In the genomic region with DNA sequence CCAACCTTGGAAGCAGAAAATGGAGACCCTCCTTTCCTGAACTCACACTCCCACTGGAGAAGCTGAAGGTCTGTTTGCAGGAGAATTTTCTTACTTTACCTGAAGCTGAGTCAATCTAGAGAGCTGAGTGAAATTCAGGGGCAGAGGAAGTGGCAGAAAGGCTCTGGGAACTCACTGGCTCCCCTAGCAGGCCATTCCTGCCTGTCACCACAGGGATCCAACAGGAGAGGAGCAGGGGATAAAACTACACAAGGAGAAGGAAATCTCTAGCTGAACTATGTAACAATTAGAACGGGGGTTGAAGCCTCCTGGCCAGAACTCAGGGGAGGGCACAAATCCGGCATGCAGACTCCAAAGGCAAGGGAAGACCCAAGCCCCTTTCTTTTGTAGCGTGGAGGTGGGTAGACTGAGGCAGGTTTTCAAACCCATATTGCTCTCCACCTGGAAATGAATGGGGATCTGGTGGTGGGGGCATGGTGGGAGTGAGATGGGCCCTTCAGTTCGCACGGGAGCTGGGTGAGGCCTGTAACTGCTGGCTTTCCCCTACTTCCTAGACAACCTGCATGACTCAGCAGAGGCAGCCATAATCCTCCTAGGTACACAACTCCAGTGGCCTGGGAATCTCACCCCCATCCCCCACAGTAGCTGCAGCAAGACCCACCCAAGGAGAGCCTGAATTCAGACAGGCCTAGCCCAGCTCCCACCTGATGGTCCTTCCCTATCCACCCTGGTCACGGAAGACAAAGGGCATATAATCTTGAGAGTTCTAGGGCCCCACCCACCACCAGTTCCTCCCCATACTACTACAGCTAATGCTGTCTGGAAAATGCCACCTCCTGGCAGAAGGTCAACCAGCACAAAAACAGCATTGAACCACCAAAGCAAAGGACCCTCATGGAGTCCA, we compare ENCODE assay signal across 15 cellular contexts.
DNase-seq lines count a peak whose midpoint lies in the region; ATAC-seq and TF ChIP-seq lines count a peak whose summit lies in the region.
"Had no signal": no experiment of that assay in that cellular context is flagged by ENCODE, and none has a peak within 500 bp of the region (broad histone marks: within the 10 kb centered on the region; RNA-seq: fewer than 3 reads in every experiment).

No MANE protein-coding gene starts in this region.

- no peak overlapping the region for H3K23ac ChIP-seq in neuronal stem cell (ENCODE audit: low read depth, low read length, poor library complexity)

- H3K27me3 Mint-ChIP-seq in activated T-cell treated with anti-CD3 and anti-CD28 coated beads, Interleukin-2, amount 50 U/mL, for 4 hours (ENCODE audit: low read depth): no peaks in the 10 kb centered on the region
- H3K27me3 Mint-ChIP-seq in T-helper 17 cell: no peaks in the 10 kb centered on the region
- H3K27me3 Mint-ChIP-seq: naive B cell, progenitor cell of endocrine pancreas had no signal

- no peak overlapping the region for H4K91ac ChIP-seq in neuronal stem cell (ENCODE audit: low read depth, low read length, poor library complexity)

- H2BK5ac ChIP-seq in neuronal stem cell (ENCODE audit: low read length): no peak overlapping the region

- no peaks in the 10 kb centered on the region for H3K4me1 ChIP-seq in neuronal stem cell (ENCODE audit: control insufficient read depth in 2 of 2, insufficient read depth in 1 of 2, low read depth in 1 of 2, low read length in 2 of 2)
- H3K4me1 ChIP-seq in SK-N-SH (ENCODE audit: control insufficient read depth in 1 of 2, insufficient read depth in 2 of 2, low read depth in 1 of 2, low read length in 1 of 2): peaks cover 0 to 2% of the 10 kb centered on the region in 2 experiments; a peak in 2 of 4 replicates

- H3K4me3 ChIP-seq in neuronal stem cell (ENCODE audit: low read length in 2 of 2) (no peak overlapping the region), SK-N-SH (ENCODE audit: low read depth in 2 of 2, low read length in 1 of 2) (no peak overlapping the region)

- H4K20me1 ChIP-seq in SK-N-SH (ENCODE audit: insufficient read depth): no peaks in the 10 kb centered on the region

- H3K9ac ChIP-seq in neuronal stem cell (ENCODE audit: low read depth, low read length, poor library complexity) (no peak overlapping the region), SK-N-SH (no peak overlapping the region)

- H2BK12ac ChIP-seq in neuronal stem cell (ENCODE audit: low read length): no peak overlapping the region

- H3K14ac ChIP-seq in neuronal stem cell (ENCODE audit: low read length): no peak overlapping the region

- TF ChIP-seq EP300 in SK-N-SH (IDR thresholded peaks at IDR 0.05; ENCODE audit: borderline replicate concordance in 1 of 2, low read depth in 1 of 2, low read length in 1 of 2): no peak

- no peak overlapping the region for H2AFZ ChIP-seq in neuronal stem cell (ENCODE audit: low read length)
- H2AFZ ChIP-seq in SK-N-SH (ENCODE audit: low read depth): no peak overlapping the region

- ATAC-seq in activated T-cell treated with anti-CD3 and anti-CD28 coated beads, Interleukin-2, amount 50 U/mL, for 4 hours: no peak
- no peak for ATAC-seq in T-helper 17 cell
- no peak for ATAC-seq in GM18907 (IDR thresholded peaks at IDR 0.05; ENCODE audit: unreplicated experiment)
- ATAC-seq: HCT116 had no signal

- DNase-seq in activated T-cell treated with anti-CD3 and anti-CD28 coated beads, Interleukin-2, amount 50 U/mL, for 4 hours: no peak
- DNase-seq in activated T-cell treated with anti-CD3 and anti-CD28 coated beads for 4 hours (no peak), T-helper 17 cell (no peak), cerebellar cortex (ENCODE audit: low spot score) (peak; percentile 50), neuronal stem cell (ENCODE audit: low spot score) (no peak), HuH-7 (ENCODE audit: low spot score) (no peak), SK-N-SH (no peak)
- DNase-seq: aorta, mammary epithelial cell, naive B cell, NCI-H526, T-helper 9 cell had no signal

- no peaks in the 10 kb centered on the region for H3K9me2 ChIP-seq in SK-N-SH

- no peak for TF ChIP-seq CTCF in SK-N-SH (IDR thresholded peaks at IDR 0.05)

- H3K27ac ChIP-seq in neuronal stem cell (replicated peaks; ENCODE audit: low read length) (no peak overlapping the region), SK-N-SH (ENCODE audit: low read depth in 2 of 2, low read length in 1 of 2) (no peak overlapping the region)

- no peak overlapping the region for H3K4ac ChIP-seq in neuronal stem cell (ENCODE audit: low read length)

- H3K4me2 ChIP-seq in neuronal stem cell (ENCODE audit: insufficient read depth, low read length, poor library complexity, severe bottlenecking) (no peak overlapping the region), SK-N-SH (no peak overlapping the region)

- no peak overlapping the region for H4K8ac ChIP-seq in neuronal stem cell (ENCODE audit: low read depth, low read length)

- no peaks in the 10 kb centered on the region for H3K9me3 Mint-ChIP-seq in activated T-cell treated with anti-CD3 and anti-CD28 coated beads, Interleukin-2, amount 50 U/mL, for 4 hours

- H3K36me3 ChIP-seq in neuronal stem cell (replicated peaks in 1 of 2; ENCODE audit: control insufficient read depth in 2 of 2, insufficient read depth in 2 of 2, low read length in 2 of 2): no peaks in the 10 kb centered on the region
- H3K36me3 ChIP-seq in SK-N-SH (replicated peaks in 1 of 2; ENCODE audit: control insufficient read depth in 1 of 2, insufficient read depth in 2 of 2, low read length in 1 of 2): no peaks in the 10 kb centered on the region

- peak overlapping the region; percentile 11 for H3K18ac ChIP-seq in neuronal stem cell (ENCODE audit: low read length)

- WGBS in neuronal stem cell (ENCODE audit: extremely low coverage in 2 of 2, insufficient read length in 2 of 2, insufficient replicate concordance in 1 of 2), 2 donors: no CpG with 5 or more reads among the region's 6 CpGs
- 96% methylated on average over 6 of the region's 6 CpGs for WGBS in SK-N-SH (ENCODE audit: low lambda C conversion rate)

- H3K79me1 ChIP-seq in neuronal stem cell (ENCODE audit: low read depth, low read length): no peaks in the 10 kb centered on the region

- H3K27me3 ChIP-seq in neuronal stem cell (ENCODE audit: control insufficient read depth in 3 of 3, insufficient read depth in 3 of 3, low read depth in 1 of 3, low read length in 3 of 3) (no peaks in the 10 kb centered on the region), SK-N-SH (ENCODE audit: insufficient read depth) (no peaks in the 10 kb centered on the region)

- no peaks in the 10 kb centered on the region for H3K36me3 Mint-ChIP-seq in activated T-cell treated with anti-CD3 and anti-CD28 coated beads, Interleukin-2, amount 50 U/mL, for 4 hours (ENCODE audit: insufficient read depth)
- H3K36me3 Mint-ChIP-seq in T-helper 17 cell (ENCODE audit: low read depth): peaks cover 4% of the 10 kb centered on the region
- H3K36me3 Mint-ChIP-seq: naive B cell had no signal

- H3K27ac Mint-ChIP-seq in T-helper 17 cell: no peak overlapping the region
- H3K27ac Mint-ChIP-seq: progenitor cell of endocrine pancreas had no signal

- H2AK5ac ChIP-seq in neuronal stem cell (ENCODE audit: low read depth, low read length): no peak overlapping the region

- peak overlapping the region; percentile 6 for H3K4me3 Mint-ChIP-seq in activated T-cell treated with anti-CD3 and anti-CD28 coated beads, Interleukin-2, amount 50 U/mL, for 4 hours
- H3K4me3 Mint-ChIP-seq in T-helper 17 cell: peak overlapping the region; percentile 4

- no peak overlapping the region for H2BK15ac ChIP-seq in neuronal stem cell (ENCODE audit: low read length)

- no peaks in the 10 kb centered on the region for H3K79me2 ChIP-seq in SK-N-SH (ENCODE audit: insufficient read depth)

- no peak overlapping the region for H2BK120ac ChIP-seq in neuronal stem cell (ENCODE audit: low read depth, low read length)

- CTCF ChIA-PET in SK-N-SH (lab: Yijun Ruan, JAX): interaction anchor here (0.7 kb wide), 1 partner anchor 16 kb away, joined by 3 read pairs; no protein-coding TSS in a partner anchor

- POLR2A ChIA-PET in SK-N-SH (lab: Yijun Ruan, JAX): no interaction called here

- H3F3A ChIP-seq in SK-N-SH (replicated peaks; ENCODE audit: insufficient read depth): peaks cover 7% of the 10 kb centered on the region

- peaks cover 77% of the 10 kb centered on the region for H3K4me1 Mint-ChIP-seq in activated T-cell treated with anti-CD3 and anti-CD28 coated beads, Interleukin-2, amount 50 U/mL, for 4 hours (ENCODE audit: low read depth)
- H3K4me1 Mint-ChIP-seq in T-helper 17 cell: peaks cover 53% of the 10 kb centered on the region

- H3K9me3 ChIP-seq in T-helper 17 cell (ENCODE audit: control insufficient read depth, low read length, poor library complexity, severe bottlenecking): no peaks in the 10 kb centered on the region
- H3K9me3 ChIP-seq in neuronal stem cell (replicated peaks in 1 of 2; ENCODE audit: control insufficient read depth in 2 of 2, insufficient read depth in 1 of 2, low read depth in 1 of 2, low read length in 2 of 2): no peaks in the 10 kb centered on the region
- no peaks in the 10 kb centered on the region for H3K9me3 ChIP-seq in SK-N-SH

- TF ChIP-seq RAD21 in SK-N-SH (IDR thresholded peaks at IDR 0.05; ENCODE audit: low read length): no peak

TF ChIP-seq in SK-N-SH, 30 proteins besides CTCF, POLR2A, EP300 and RAD21 (continues in another document):
- TF ChIP-seq, protein P1, sequence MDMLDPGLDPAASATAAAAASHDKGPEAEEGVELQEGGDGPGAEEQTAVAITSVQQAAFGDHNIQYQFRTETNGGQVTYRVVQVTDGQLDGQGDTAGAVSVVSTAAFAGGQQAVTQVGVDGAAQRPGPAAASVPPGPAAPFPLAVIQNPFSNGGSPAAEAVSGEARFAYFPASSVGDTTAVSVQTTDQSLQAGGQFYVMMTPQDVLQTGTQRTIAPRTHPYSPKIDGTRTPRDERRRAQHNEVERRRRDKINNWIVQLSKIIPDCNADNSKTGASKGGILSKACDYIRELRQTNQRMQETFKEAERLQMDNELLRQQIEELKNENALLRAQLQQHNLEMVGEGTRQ (IDR thresholded peaks at IDR 0.05; ENCODE audit: borderline replicate concordance, low read depth, low read length): no peak
- TF ChIP-seq SMC3 (IDR thresholded peaks at IDR 0.05; ENCODE audit: low read depth, low read length) (no peak), EZH2phosphoT487 (IDR thresholded peaks at IDR 0.05; ENCODE audit: borderline replicate concordance, low read depth) (no peak), RXRA (IDR thresholded peaks at IDR 0.05; ENCODE audit: borderline replicate concordance, low read depth) (no peak)
